In genomic region chr2:217294211-217294610, GRCh38 we compare ENCODE assay signal across 4 cellular contexts.
"Had no signal": no experiment of that assay in that cellular context is flagged by ENCODE, and none has a peak within 500 bp of the region (broad histone marks: within the 10 kb centered on the region; RNA-seq: fewer than 3 reads in every experiment).

No MANE protein-coding gene starts in this region.

- H3K4me3 ChIP-seq: GM23338 had no signal

- H3K4me2 ChIP-seq: GM23338 had no signal

- H2AFZ ChIP-seq: GM23338 had no signal

- DNase-seq: H9, HCEC 1CT, KBM-7 had no signal

- ATAC-seq: GM23338 had no signal
